In the genomic region with DNA sequence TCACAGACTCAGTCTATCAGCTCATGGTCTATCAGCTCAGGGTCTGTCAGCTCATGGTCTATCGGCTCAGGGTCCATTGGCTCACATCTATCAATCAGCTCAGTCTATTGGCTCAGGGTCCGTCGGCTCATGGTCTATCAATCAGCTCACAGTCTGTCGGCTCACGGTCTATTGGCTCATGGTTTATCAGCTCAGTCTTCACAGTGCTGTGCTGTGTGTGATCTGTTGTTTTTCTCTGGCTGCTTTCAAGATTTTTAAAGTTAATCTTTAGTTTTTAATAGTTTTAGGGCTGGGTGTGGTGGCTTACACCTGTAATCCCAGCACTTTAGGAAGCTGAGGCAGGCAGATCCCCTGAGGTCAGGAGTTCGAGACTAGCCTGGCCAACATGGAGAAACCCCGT, we compare ENCODE assay signal across 16 cellular contexts. TPM values are rescaled to one million over a fixed set of nuclear protein-coding genes. Genes with fewer than 3 reads are reported as not detected.
DNase-seq lines count a peak whose midpoint lies in the region; ATAC-seq and TF ChIP-seq lines count a peak whose summit lies in the region.
"Had no signal": no experiment of that assay in that cellular context is flagged by ENCODE, and none has a peak within 500 bp of the region (broad histone marks: within the 10 kb centered on the region; RNA-seq: fewer than 3 reads in every experiment).

No MANE protein-coding gene starts in this region.

- H3K9me3 Mint-ChIP-seq in Caco-2 (ENCODE audit: unreplicated experiment), result peaks cover 23% of the 10 kb centered on the region
- H3K9me3 Mint-ChIP-seq in activated CD8-positive, alpha-beta memory T cell treated with anti-CD3 and anti-CD28 coated beads, Interleukin-2, amount 10 ng/mL, durations not matched to agents 7 days and 5 days (ENCODE audit: low read depth), result peaks cover 35% of the 10 kb centered on the region

- BruUV-seq in Caco-2 (replicated peaks; lab: Mats Ljungman, UMichigan), result no TSS peak

- intact Hi-C loops in left colon (cut with DNase I, micrococcal nuclease), result no loop called here
- intact Hi-C loops in stomach (cut with DNase I; ENCODE audit: low total_unique reads), result no loop called here
- intact Hi-C loops in upper lobe of right lung (cut with DNase I), result no loop called here
- intact Hi-C loops in Caco-2 (cut with micrococcal nuclease; ENCODE audit: unreplicated experiment), result no loop called here

- DNase-seq in ecto neural progenitor cell (ENCODE audit: low spot score) (peak; percentile 19), left colon (peak; percentile 5 to 12), stomach (peak; percentile 20), upper lobe of right lung (peak; percentile 13), NCI-H146 treated with DMSO at 0.1 percent for 48 hours (lab: John Stamatoyannopoulos, UW; ENCODE audit: unreplicated experiment) (no peak), Caco-2 (no peak)
- DNase-seq in activated CD8-positive, alpha-beta memory T cell treated with anti-CD3 and anti-CD28 coated beads, Interleukin-2, amount 10 ng/mL, durations not matched to agents 7 days and 5 days, result no peak
- DNase-seq: ACHN; BE2C; C1 segment of cervical spinal cord; CD4-positive, CD25-positive, alpha-beta regulatory T cell; COR-L47; GM23248 had no signal

- H3K9me3 ChIP-seq in stomach (no peaks in the 10 kb centered on the region), upper lobe of right lung (no peaks in the 10 kb centered on the region), Caco-2 (no peaks in the 10 kb centered on the region)
- H3K9me3 ChIP-seq: BE2C had no signal

- POLR2A ChIA-PET in Caco-2 (lab: Charles Lee), result no interaction called here

- WGBS in stomach, 5 donors, result 89 to 96% (median 95%) methylated on average over 7 of the region's 7 CpGs

- TF ChIP-seq POLR2A in stomach (IDR thresholded peaks at IDR 0.05), result no peak

- H3K36me3 ChIP-seq in stomach (no peaks in the 10 kb centered on the region), upper lobe of right lung (no peaks in the 10 kb centered on the region), Caco-2 (ENCODE audit: control insufficient read depth, insufficient read depth, low read length) (no peaks in the 10 kb centered on the region)
- H3K36me3 ChIP-seq: BE2C, HAP-1 had no signal

- ATAC-seq in left colon, result peak; percentile 64
- ATAC-seq in upper lobe of right lung, result no peak
- no peak for ATAC-seq in activated CD8-positive, alpha-beta memory T cell treated with anti-CD3 and anti-CD28 coated beads, Interleukin-2, amount 10 ng/mL, durations not matched to agents 7 days and 5 days

- no peak overlapping the region for H3K27ac ChIP-seq in stomach
- H3K27ac ChIP-seq in upper lobe of right lung, result no peak overlapping the region
- H3K27ac ChIP-seq: GM23248 had no signal

- CTCF ChIA-PET in Caco-2 (lab: Charles Lee), result no interaction called here
- CTCF ChIA-PET in activated CD8-positive, alpha-beta memory T cell treated with anti-CD3 and anti-CD28 coated beads, Interleukin-2, amount 10 ng/mL, durations not matched to agents 7 days and 5 days (lab: Charles Lee), result interaction anchor here (0.6 to 1.0 kb wide), 2 partner anchors 18 to 21 kb away, joined by 3 read pairs; no protein-coding TSS in a partner anchor

- no peak overlapping the region for H3K4me3 Mint-ChIP-seq in Caco-2 (ENCODE audit: unreplicated experiment)
- no peak overlapping the region for H3K4me3 Mint-ChIP-seq in activated CD8-positive, alpha-beta memory T cell treated with anti-CD3 and anti-CD28 coated beads, Interleukin-2, amount 10 ng/mL, durations not matched to agents 7 days and 5 days
- H3K4me3 Mint-ChIP-seq: CD8-positive, alpha-beta memory T cell had no signal

- H3K4me1 ChIP-seq in stomach (no peaks in the 10 kb centered on the region), upper lobe of right lung (no peaks in the 10 kb centered on the region), Caco-2 (no peaks in the 10 kb centered on the region)
- H3K4me1 ChIP-seq: BE2C, HAP-1 had no signal

- H3K27me3 Mint-ChIP-seq in Caco-2 (ENCODE audit: insufficient read depth, unreplicated experiment), result no peaks in the 10 kb centered on the region
- peaks cover 12% of the 10 kb centered on the region for H3K27me3 Mint-ChIP-seq in activated CD8-positive, alpha-beta memory T cell treated with anti-CD3 and anti-CD28 coated beads, Interleukin-2, amount 10 ng/mL, durations not matched to agents 7 days and 5 days

- H3K4me1 Mint-ChIP-seq in Caco-2 (ENCODE audit: low read depth, unreplicated experiment), result no peaks in the 10 kb centered on the region
- peaks cover 54% of the 10 kb centered on the region for H3K4me1 Mint-ChIP-seq in activated CD8-positive, alpha-beta memory T cell treated with anti-CD3 and anti-CD28 coated beads, Interleukin-2, amount 10 ng/mL, durations not matched to agents 7 days and 5 days

- H3K27ac Mint-ChIP-seq in Caco-2 (ENCODE audit: unreplicated experiment), result no peak overlapping the region
- H3K27ac Mint-ChIP-seq in activated CD8-positive, alpha-beta memory T cell treated with anti-CD3 and anti-CD28 coated beads, Interleukin-2, amount 10 ng/mL, durations not matched to agents 7 days and 5 days, result no peak overlapping the region

- H3K36me3 Mint-ChIP-seq in Caco-2 (ENCODE audit: insufficient read depth, unreplicated experiment), result peaks cover 7% of the 10 kb centered on the region
- H3K36me3 Mint-ChIP-seq in activated CD8-positive, alpha-beta memory T cell treated with anti-CD3 and anti-CD28 coated beads, Interleukin-2, amount 10 ng/mL, durations not matched to agents 7 days and 5 days, result peaks cover 53% of the 10 kb centered on the region

- H3K27me3 ChIP-seq in stomach, result no peaks in the 10 kb centered on the region
- no peaks in the 10 kb centered on the region for H3K27me3 ChIP-seq in upper lobe of right lung
- no peaks in the 10 kb centered on the region for H3K27me3 ChIP-seq in Caco-2 (replicated peaks; ENCODE audit: control insufficient read depth, insufficient read depth, low read length)
- H3K27me3 ChIP-seq: BE2C had no signal

- TF ChIP-seq EP300 in stomach (IDR thresholded peaks at IDR 0.05), result no peak

- no peak for TF ChIP-seq CTCF in stomach (IDR thresholded peaks at IDR 0.05)
- TF ChIP-seq CTCF in upper lobe of right lung (IDR thresholded peaks at IDR 0.05), result no peak
- TF ChIP-seq CTCF in Caco-2 (IDR thresholded peaks at IDR 0.05; ENCODE audit: insufficient read depth in 1 of 2, low read depth in 1 of 2, low read length in 1 of 2, severe bottlenecking in 1 of 2, unreplicated experiment in 1 of 2), result no peak

- H3K4me3 ChIP-seq in stomach (no peak overlapping the region), upper lobe of right lung (no peak overlapping the region), Caco-2 (ENCODE audit: low read depth, low read length) (no peak overlapping the region)
- H3K4me3 ChIP-seq: GM23248, HAP-1 had no signal

RNA-seq across cellular contexts. Expression of gene C1orf159, which starts 14.4 kb away (rescaled TPM):
- total RNA-seq in left colon (10 to 100 TPM; 17.6 to 28.6 TPM), stomach (10 to 100 TPM; 15.8 to 67.0 (median 33.8) TPM), upper lobe of right lung (9.7 TPM), Caco-2 (2022) (12.9 and 14.0 TPM in 2 replicates)
- polyA plus RNA-seq in stomach, result 10 to 100 TPM; 10.2 to 17.1 (median 12.8) TPM
- total RNA-seq in activated CD8-positive, alpha-beta memory T cell treated with anti-CD3 and anti-CD28 coated beads, Interleukin-2, amount 10 ng/mL, durations not matched to agents 7 days and 5 days, result 10 to 100 TPM; 22.9 to 23.6 TPM

RNA-seq across cellular contexts. Expression of gene RNF223, which starts 27.4 kb away (rescaled TPM):
- 1 to 10 TPM; 3.4 to 5.3 TPM for total RNA-seq in left colon
- 1 to 10 TPM in 2 of 5 donors, not detected in 3; 1.4 to 5.9 TPM for total RNA-seq in stomach
- 1 to 10 TPM; 3.2 to 8.1 (median 3.4) TPM for polyA plus RNA-seq in stomach
- 0.55 TPM for total RNA-seq in upper lobe of right lung
- total RNA-seq in Caco-2 (2022), result 0.56 and 0.57 TPM in 2 replicates
- total RNA-seq in activated CD8-positive, alpha-beta memory T cell treated with anti-CD3 and anti-CD28 coated beads, Interleukin-2, amount 10 ng/mL, durations not matched to agents 7 days and 5 days, result not detected
- total RNA-seq: CD4-positive, CD25-positive, alpha-beta regulatory T cell; CD8-positive, alpha-beta memory T cell; GM23248; H4 had no signal
- polyA plus RNA-seq: CD4-positive, CD25-positive, alpha-beta regulatory T cell; CD8-positive, alpha-beta memory T cell; GM23248 had no signal

Comparison
In these comparisons a context has a peak if more than half of its experiments do, and no peak if none do; other contexts are left out.
1. DNase-seq: peak in ecto neural progenitor cell (single experiment), left colon (2 of 2), stomach (single experiment) and upper lobe of right lung (single experiment); none in NCI-H146 treated with DMSO at 0.1 percent for 48 hours (single experiment), Caco-2 (0 of 2) and activated CD8-positive, alpha-beta memory T cell treated with anti-CD3 and anti-CD28 coated beads, Interleukin-2, amount 10 ng/mL, durations not matched to agents 7 days and 5 days (single experiment).